26 cellular contexts compared by ENCODE assay signal in genomic region chr5:25301836-25302235, GRCh38.
"Had no signal": no experiment of that assay in that cellular context is flagged by ENCODE, and none has a peak within 500 bp of the region (broad histone marks: within the 10 kb centered on the region; RNA-seq: fewer than 3 reads in every experiment).

No MANE protein-coding gene starts in this region.

- H3K9me3 Mint-ChIP-seq: brain had no signal

- DNase-seq: activated CD4-positive, alpha-beta memory T cell treated with anti-CD3 and anti-CD28 coated beads for 36 hours; activated CD4-positive, alpha-beta T cell treated with anti-CD3 and anti-CD28 coated beads for 36 hours; activated CD4-positive, alpha-beta T cell treated with anti-CD3 and anti-CD28 coated beads, Interleukin-2, amount 10 ng/mL, durations not matched to agents 24 days and 14 days; activated CD4-positive, CD25-positive, alpha-beta regulatory T cell; activated CD4-positive, CD25-positive, alpha-beta regulatory T cell treated with anti-CD3 and anti-CD28 coated beads, Interleukin-2, amount 50 U/mL, for 72 hours; activated CD8-positive, alpha-beta memory T cell treated with anti-CD3 and anti-CD28 coated beads, Interleukin-2, amount 10 ng/mL, durations not matched to agents 7 days and 5 days; activated CD8-positive, alpha-beta memory T cell treated with anti-CD3 and anti-CD28 coated beads, Interleukin-2, amount 50 U/mL, for 4 hours; activated CD8-positive, alpha-beta T cell treated with anti-CD3 and anti-CD28 coated beads, Interleukin-2, amount 10 ng/mL, durations not matched to agents 7 days and 5 days; activated effector memory CD4-positive, alpha-beta T cell treated with anti-CD3 and anti-CD28 coated beads, Interleukin-2, amount 50 U/mL, for 16 hours; activated naive CD4-positive, alpha-beta T cell treated with anti-CD3 and anti-CD28 coated beads, Interleukin-2, amount 10 ng/mL, durations not matched to agents 7 days and 5 days; activated naive CD8-positive, alpha-beta T cell treated with anti-CD3 and anti-CD28 coated beads, Interleukin-2, amount 10 ng/mL, durations not matched to agents 7 days and 5 days; activated T-cell treated with anti-CD3 and anti-CD28 coated beads, Interleukin-2, amount 50 U/mL, for 1 hour; activated T-cell treated with anti-CD3 and anti-CD28 coated beads, Interleukin-2, amount 50 U/mL, for 48 hours; central memory CD4-positive, alpha-beta T cell; cerebellar nuclear complex; colonic mucosa; effector memory CD4-positive, alpha-beta T cell; endodermal cell; foreskin keratinocyte; gastrocnemius medialis; T-helper 2 cell had no signal

- H3K36me3 Mint-ChIP-seq: activated CD4-positive, alpha-beta memory T cell treated with anti-CD3 and anti-CD28 coated beads for 36 hours; activated CD8-positive, alpha-beta memory T cell treated with anti-CD3 and anti-CD28 coated beads, Interleukin-2, amount 10 ng/mL, durations not matched to agents 7 days and 5 days; activated naive CD4-positive, alpha-beta T cell treated with anti-CD3 and anti-CD28 coated beads, Interleukin-2, amount 10 ng/mL, durations not matched to agents 7 days and 5 days; activated naive CD4-positive, alpha-beta T cell treated with anti-CD3 and anti-CD28 coated beads, Interleukin-2, amount 50 U/mL, for 72 hours; activated naive CD8-positive, alpha-beta T cell treated with anti-CD3 and anti-CD28 coated beads, Interleukin-2, amount 10 ng/mL, durations not matched to agents 7 days and 5 days; brain had no signal

- H3K27ac Mint-ChIP-seq: activated CD4-positive, alpha-beta memory T cell treated with anti-CD3 and anti-CD28 coated beads for 36 hours; activated CD4-positive, alpha-beta T cell treated with anti-CD3 and anti-CD28 coated beads for 36 hours; activated CD4-positive, alpha-beta T cell treated with anti-CD3 and anti-CD28 coated beads, Interleukin-2, amount 10 ng/mL, durations not matched to agents 24 days and 14 days; activated CD8-positive, alpha-beta memory T cell treated with anti-CD3 and anti-CD28 coated beads, Interleukin-2, amount 10 ng/mL, durations not matched to agents 7 days and 5 days; activated CD8-positive, alpha-beta T cell treated with anti-CD3 and anti-CD28 coated beads, Interleukin-2, amount 10 ng/mL, durations not matched to agents 7 days and 5 days; activated naive CD4-positive, alpha-beta T cell treated with anti-CD3 and anti-CD28 coated beads, Interleukin-2, amount 10 ng/mL, durations not matched to agents 7 days and 5 days; activated naive CD4-positive, alpha-beta T cell treated with anti-CD3 and anti-CD28 coated beads, Interleukin-2, amount 50 U/mL, for 72 hours; activated naive CD8-positive, alpha-beta T cell treated with anti-CD3 and anti-CD28 coated beads, Interleukin-2, amount 10 ng/mL, durations not matched to agents 7 days and 5 days; activated T-helper 1 cell treated with anti-CD3 and anti-CD28 coated beads, Interleukin-12 subunit alpha, Interleukin-12 subunit beta, Interleukin-2, Interleukin-4 antibody, amounts not matched to agents 30 ng/mL and 10 ng/mL and 1 ng/mL, durations not matched to agents 14 hours and 24 hours and 36 hours; activated T-helper 2 cell treated with anti-CD3 and anti-CD28 coated beads, Interferon-gamma antibody, Interleukin-2, Interleukin-4, amounts not matched to agents 10 μg/mL and 5 μg/mL and 100 μg/mL, durations not matched to agents 14 hours and 24 hours and 36 hours; brain; endodermal cell had no signal

- H3K4me1 Mint-ChIP-seq: activated CD4-positive, alpha-beta T cell treated with anti-CD3 and anti-CD28 coated beads for 36 hours; activated CD4-positive, alpha-beta T cell treated with anti-CD3 and anti-CD28 coated beads, Interleukin-2, amount 10 ng/mL, durations not matched to agents 24 days and 14 days; activated CD8-positive, alpha-beta memory T cell treated with anti-CD3 and anti-CD28 coated beads, Interleukin-2, amount 10 ng/mL, durations not matched to agents 7 days and 5 days; activated naive CD4-positive, alpha-beta T cell treated with anti-CD3 and anti-CD28 coated beads, Interleukin-2, amount 10 ng/mL, durations not matched to agents 7 days and 5 days; activated naive CD8-positive, alpha-beta T cell treated with anti-CD3 and anti-CD28 coated beads, Interleukin-2, amount 10 ng/mL, durations not matched to agents 7 days and 5 days; brain; endodermal cell had no signal

- ATAC-seq: activated CD4-positive, alpha-beta T cell treated with anti-CD3 and anti-CD28 coated beads for 36 hours; activated CD8-positive, alpha-beta memory T cell treated with anti-CD3 and anti-CD28 coated beads, Interleukin-2, amount 10 ng/mL, durations not matched to agents 7 days and 5 days; activated CD8-positive, alpha-beta T cell treated with anti-CD3 and anti-CD28 coated beads, Interleukin-2, amount 10 ng/mL, durations not matched to agents 7 days and 5 days; activated naive CD4-positive, alpha-beta T cell treated with anti-CD3 and anti-CD28 coated beads, Interleukin-2, amount 50 U/mL, for 72 hours; esophagus mucosa; foreskin keratinocyte; gastrocnemius medialis had no signal

- H3K4me3 Mint-ChIP-seq: activated CD4-positive, alpha-beta memory T cell treated with anti-CD3 and anti-CD28 coated beads for 36 hours; activated CD4-positive, alpha-beta T cell treated with anti-CD3 and anti-CD28 coated beads for 36 hours; activated CD4-positive, alpha-beta T cell treated with anti-CD3 and anti-CD28 coated beads, Interleukin-2, amount 10 ng/mL, durations not matched to agents 24 days and 14 days; activated CD8-positive, alpha-beta memory T cell treated with anti-CD3 and anti-CD28 coated beads, Interleukin-2, amount 10 ng/mL, durations not matched to agents 7 days and 5 days; activated CD8-positive, alpha-beta T cell treated with anti-CD3 and anti-CD28 coated beads, Interleukin-2, amount 10 ng/mL, durations not matched to agents 7 days and 5 days; activated naive CD4-positive, alpha-beta T cell treated with anti-CD3 and anti-CD28 coated beads, Interleukin-2, amount 10 ng/mL, durations not matched to agents 7 days and 5 days; activated naive CD8-positive, alpha-beta T cell treated with anti-CD3 and anti-CD28 coated beads, Interleukin-2, amount 10 ng/mL, durations not matched to agents 7 days and 5 days; activated T-helper 1 cell treated with anti-CD3 and anti-CD28 coated beads, Interleukin-12 subunit alpha, Interleukin-12 subunit beta, Interleukin-2, Interleukin-4 antibody, amounts not matched to agents 30 ng/mL and 10 ng/mL and 1 ng/mL, durations not matched to agents 14 hours and 24 hours and 36 hours; brain; endodermal cell had no signal

- H3K27me3 Mint-ChIP-seq: activated CD4-positive, alpha-beta memory T cell treated with anti-CD3 and anti-CD28 coated beads for 36 hours; activated CD4-positive, alpha-beta T cell treated with anti-CD3 and anti-CD28 coated beads for 36 hours; activated CD4-positive, alpha-beta T cell treated with anti-CD3 and anti-CD28 coated beads, Interleukin-2, amount 10 ng/mL, durations not matched to agents 24 days and 14 days; activated CD8-positive, alpha-beta memory T cell treated with anti-CD3 and anti-CD28 coated beads, Interleukin-2, amount 10 ng/mL, durations not matched to agents 7 days and 5 days; activated naive CD4-positive, alpha-beta T cell treated with anti-CD3 and anti-CD28 coated beads, Interleukin-2, amount 10 ng/mL, durations not matched to agents 7 days and 5 days; activated naive CD8-positive, alpha-beta T cell treated with anti-CD3 and anti-CD28 coated beads, Interleukin-2, amount 10 ng/mL, durations not matched to agents 7 days and 5 days; brain had no signal
